Comparison of ENCODE assay signal across 19 cellular contexts in the genomic region with DNA sequence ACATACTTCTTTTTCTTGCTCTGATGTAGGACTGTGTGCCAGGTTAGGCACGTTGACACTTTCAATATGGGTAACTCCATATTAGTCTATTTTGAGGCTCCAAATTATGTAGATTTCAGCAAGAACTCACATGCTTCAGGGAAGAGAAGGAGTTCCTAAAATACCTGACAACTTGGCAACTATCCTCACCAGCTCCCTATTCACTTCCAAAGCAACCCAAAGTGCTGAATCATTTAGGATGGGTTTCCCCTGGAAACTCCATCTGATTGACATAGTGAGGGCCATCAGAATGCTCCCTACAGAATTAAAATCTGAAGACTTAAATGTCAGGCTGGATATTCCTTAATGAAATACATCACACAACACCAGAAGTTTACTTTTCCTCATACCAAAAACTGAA.
"Had no signal": no experiment of that assay in that cellular context is flagged by ENCODE, and none has a peak within 500 bp of the region (broad histone marks: within the 10 kb centered on the region; RNA-seq: fewer than 3 reads in every experiment).

No MANE protein-coding gene starts in this region.

- FAIRE-seq: endothelial cell of umbilical vein, kidney had no signal

- H3K4me3 ChIP-seq: gastroesophageal sphincter, left lung, right atrium auricular region, skin epidermis had no signal

- H3K27ac Mint-ChIP-seq: T-helper 1 cell treated with Interleukin-12 subunit alpha and Interleukin-12 subunit beta and Interleukin-4 antibody, amounts not matched to agents 30 μg/mL and 1 μg/mL, for 36 hours; type B pancreatic cell had no signal

- DNase-seq: activated CD4-positive, alpha-beta T cell treated with anti-CD3 and anti-CD28 coated beads, Interleukin-2, amount 50 U/mL, for 48 hours; amygdala; brain microvascular endothelial cell; cortex of kidney; effector CD4-positive, alpha-beta T cell; kidney; left lung; naive thymus-derived CD8-positive, alpha-beta T cell; posterior cingulate gyrus; stimulated activated CD4-positive, alpha-beta T cell treated with anti-CD3 and anti-CD28 coated beads, Interleukin-4, amount 100 ng/mL, for 24 hours; stimulated activated naive CD4-positive, alpha-beta T cell treated with Interleukin-2 at 50 U/mL for 16 hours; WERI-Rb-1 had no signal

- H3K27me3 Mint-ChIP-seq: naive thymus-derived CD8-positive, alpha-beta T cell; type B pancreatic cell had no signal

- H3K4me3 Mint-ChIP-seq: naive thymus-derived CD8-positive, alpha-beta T cell; T-helper 1 cell treated with Interleukin-12 subunit alpha and Interleukin-12 subunit beta and Interleukin-4 antibody, amounts not matched to agents 30 μg/mL and 1 μg/mL, for 36 hours; type B pancreatic cell had no signal

- H3K27me3 ChIP-seq: brain microvascular endothelial cell, gastroesophageal sphincter, left lung, right atrium auricular region had no signal

- ATAC-seq: activated naive CD4-positive, alpha-beta T cell treated with anti-CD3 and anti-CD28 coated beads, Interleukin-2, amount 50 U/mL, for 72 hours; gastroesophageal sphincter; left lung; naive thymus-derived CD8-positive, alpha-beta T cell had no signal

- H3K4me1 ChIP-seq: gastroesophageal sphincter, left lung, right atrium auricular region had no signal

- H3K36me3 ChIP-seq: right atrium auricular region had no signal

- H3K27ac ChIP-seq: brain microvascular endothelial cell, gastroesophageal sphincter, left lung, right atrium auricular region, WERI-Rb-1 had no signal

- H3K9me3 ChIP-seq: gastroesophageal sphincter, left lung, right atrium auricular region had no signal

- H3K9me3 Mint-ChIP-seq: activated naive CD4-positive, alpha-beta T cell treated with anti-CD3 and anti-CD28 coated beads, Interleukin-2, amount 50 U/mL, for 72 hours; naive thymus-derived CD8-positive, alpha-beta T cell; T-helper 1 cell treated with Interleukin-12 subunit alpha and Interleukin-12 subunit beta and Interleukin-4 antibody, amounts not matched to agents 30 μg/mL and 1 μg/mL, for 36 hours; type B pancreatic cell had no signal
